ENCODE assay signal across 14 cellular contexts in the genomic region with DNA sequence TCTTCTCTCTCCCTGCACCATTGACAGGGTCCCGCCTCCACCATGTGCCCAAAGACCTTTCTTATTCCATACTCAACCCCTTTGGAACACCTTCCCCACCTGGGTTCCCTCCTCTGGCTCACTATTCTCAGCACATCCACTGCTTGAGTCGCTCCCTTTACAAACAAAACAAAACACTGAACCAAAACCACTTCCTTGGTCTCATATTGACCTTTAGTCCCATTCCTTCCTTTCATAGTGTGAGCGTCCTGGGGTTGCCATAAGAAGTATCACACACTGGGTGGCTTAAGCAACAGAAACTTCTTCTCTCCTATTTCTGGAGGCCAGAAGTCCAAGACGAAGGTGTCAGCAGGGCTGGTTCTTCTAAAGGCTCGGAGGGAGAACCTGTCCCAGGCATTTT.
"Had no signal": no experiment of that assay in that cellular context is flagged by ENCODE, and none has a peak within 500 bp of the region (broad histone marks: within the 10 kb centered on the region; RNA-seq: fewer than 3 reads in every experiment).

No MANE protein-coding gene starts in this region.

- H3K27ac Mint-ChIP-seq: natural killer cell had no signal

- ATAC-seq: esophagus mucosa, heart left ventricle, left lobe of liver, natural killer cell, upper lobe of right lung had no signal

- DNase-seq: effector CD8-positive, alpha-beta T cell; heart left ventricle; hippocampal formation; mammary epithelial cell; natural killer cell; ovary; sigmoid colon; stimulated activated CD4-positive, alpha-beta T cell treated with anti-CD3 and anti-CD28 coated beads, Interleukin-12 subunit alpha, Interleukin-12 subunit beta, amount 100 ng/mL, for 4 hours; stimulated activated naive CD4-positive, alpha-beta T cell treated with Interleukin-2 at 50 U/mL for 16 hours; testis; upper lobe of right lung had no signal

- H3K4me3 Mint-ChIP-seq: natural killer cell, neural crest cell had no signal

- H3K36me3 Mint-ChIP-seq: natural killer cell had no signal
